ENCODE assay signal across 8 cellular contexts in genomic region chr16:52257534-52257933, GRCh38.
"Had no signal": no experiment of that assay in that cellular context is flagged by ENCODE, and none has a peak within 500 bp of the region (broad histone marks: within the 10 kb centered on the region; RNA-seq: fewer than 3 reads in every experiment).

No MANE protein-coding gene starts in this region.

- H3K4me3 ChIP-seq: GM23338 had no signal

- H3K27me3 Mint-ChIP-seq: IgD-negative memory B cell had no signal

- DNase-seq: H9, HCEC 1CT, KG1 had no signal

- H3K9me3 Mint-ChIP-seq: GM23338, H9 had no signal

- ATAC-seq: GM23338 had no signal

- H3K4me1 Mint-ChIP-seq: IgD-negative memory B cell had no signal

- H3K4me2 ChIP-seq: GM23338 had no signal

- FAIRE-seq: H1, H54, HTR-8/SVneo had no signal

- H3K4me3 Mint-ChIP-seq: GM23338, H9, IgD-negative memory B cell had no signal

- H3K27ac Mint-ChIP-seq: GM23338, H9, IgD-negative memory B cell had no signal
